Comparison of ENCODE assay signal across 30 cellular contexts in the genomic region with DNA sequence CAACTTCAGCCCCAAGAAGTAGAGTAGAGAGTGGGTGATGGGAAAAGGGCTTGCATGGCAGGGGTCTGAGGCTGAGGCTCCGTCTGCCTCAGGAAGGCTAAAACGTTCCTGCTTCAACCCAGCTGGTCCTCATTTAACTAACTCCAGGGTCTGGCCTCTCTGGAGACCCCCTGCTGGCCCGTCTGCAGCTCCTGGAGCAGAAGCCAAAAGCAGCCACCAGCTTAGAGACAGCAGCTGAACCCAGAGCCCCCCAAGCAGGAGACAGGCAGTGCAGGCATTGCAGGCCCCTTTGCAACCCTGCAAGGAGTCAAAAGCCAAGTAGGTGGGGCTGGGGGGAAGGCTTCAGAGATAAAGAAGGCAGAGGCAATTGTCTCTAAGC. TPM values are rescaled to one million over a fixed set of nuclear protein-coding genes. Genes with fewer than 3 reads are reported as not detected.
DNase-seq lines count a peak whose midpoint lies in the region; ATAC-seq, FAIRE-seq and TF ChIP-seq lines count a peak whose summit lies in the region.
"Had no signal": no experiment of that assay in that cellular context is flagged by ENCODE, and none has a peak within 500 bp of the region (broad histone marks: within the 10 kb centered on the region; RNA-seq: fewer than 3 reads in every experiment).

No MANE protein-coding gene starts in this region.

- FAIRE-seq in small intestine (lab: Jason Lieb, UNC) = no peak
- FAIRE-seq: GM12891 had no signal

- no peak overlapping the region for H4K8ac ChIP-seq in IMR-90 (ENCODE audit: low read depth in 2 of 2, low read length in 2 of 2)

- no peaks in the 10 kb centered on the region for H4K20me1 ChIP-seq in IMR-90 (ENCODE audit: insufficient read depth, low read length)

- no peak overlapping the region for H3K23ac ChIP-seq in IMR-90 (ENCODE audit: low read depth, low read length)

- POLR2A ChIA-PET in IMR-90 (lab: Charles Lee; ENCODE audit: unreplicated experiment) = no interaction called here

- H3K27ac ChIP-seq in IMR-90 (ENCODE audit: insufficient read depth, low read length) = no peak overlapping the region
- peak overlapping the region; percentile 74 for H3K27ac ChIP-seq in brain microvascular endothelial cell
- no peak overlapping the region for H3K27ac ChIP-seq in small intestine (ENCODE audit: low read depth in 1 of 2, low read length in 1 of 2)
- H3K27ac ChIP-seq: neutrophil, Peyer's patch had no signal

- H3K4me3 ChIP-seq in IMR-90 (ENCODE audit: insufficient read depth, low read depth, low read length) (no peak overlapping the region), brain microvascular endothelial cell (ENCODE audit: low read depth, low read length) (no peak overlapping the region), small intestine (ENCODE audit: low read depth in 1 of 2, low read length in 2 of 2) (no peak overlapping the region)
- H3K4me3 ChIP-seq: Peyer's patch had no signal

- in situ Hi-C loops in IMR-90 (cut with MboI; ENCODE audit: low sequenced_read_pairs) = no loop called here
- in situ Hi-C loops in brain microvascular endothelial cell (cut with HindIII; ENCODE audit: low pct_ligation_motif_present, low sequenced_read_pairs) = no loop called here

- no peak overlapping the region for H4K91ac ChIP-seq in IMR-90 (ENCODE audit: insufficient read depth, low read depth, low read length)

- intact Hi-C loops in IMR-90 (cut with micrococcal nuclease) = no loop called here

- no peaks in the 10 kb centered on the region for H3K27me3 ChIP-seq in IMR-90 (ENCODE audit: control insufficient read depth, insufficient read depth, low read length)
- no peaks in the 10 kb centered on the region for H3K27me3 ChIP-seq in brain microvascular endothelial cell (replicated peaks)
- no peaks in the 10 kb centered on the region for H3K27me3 ChIP-seq in small intestine (ENCODE audit: control insufficient read depth in 2 of 2, insufficient read depth in 2 of 2, low read length in 2 of 2)
- H3K27me3 ChIP-seq: neutrophil, Peyer's patch had no signal

- no peak overlapping the region for H3K18ac ChIP-seq in IMR-90 (ENCODE audit: low read depth, low read length)

- H3K4me1 ChIP-seq in IMR-90 (ENCODE audit: control insufficient read depth, insufficient read depth, low read length) (peaks cover 26% of the 10 kb centered on the region), small intestine (ENCODE audit: control insufficient read depth in 2 of 2, insufficient read depth in 1 of 2, low read depth in 1 of 2, low read length in 1 of 2) (no peaks in the 10 kb centered on the region)
- H3K4me1 ChIP-seq: Peyer's patch had no signal

- ATAC-seq in IMR-90 (ENCODE audit: low read depth) = no peak
- ATAC-seq in HG03432 (IDR thresholded peaks at IDR 0.05; ENCODE audit: unreplicated experiment) = no peak
- ATAC-seq: activated CD8-positive, alpha-beta T cell treated with anti-CD3 and anti-CD28 coated beads for 36 hours; left cardiac atrium; sciatic nerve; stimulated activated effector memory CD8-positive, alpha-beta T cell treated with anti-CD3 and anti-CD28 coated beads, Interleukin-12 subunit alpha, Interleukin-12 subunit beta, amount 100 ng/mL, for 72 hours had no signal

- H3K56ac ChIP-seq in IMR-90 (ENCODE audit: extremely low read depth, insufficient read depth, low read length) = no peak overlapping the region

- dilution Hi-C loops in IMR-90 (cut with HindIII; ENCODE audit: low sequenced_read_pairs, unreplicated experiment) = no loop called here

- TF ChIP-seq POLR2A in IMR-90 (IDR thresholded peaks at IDR 0.05; ENCODE audit: low read depth, low read length) = no peak

- H3K4me1 Mint-ChIP-seq in nephron progenitor cell = peaks cover 47% of the 10 kb centered on the region

- H3K4me3 Mint-ChIP-seq in nephron progenitor cell = peak overlapping the region; percentile 27
- H3K4me3 Mint-ChIP-seq: activated CD8-positive, alpha-beta T cell treated with anti-CD3 and anti-CD28 coated beads for 36 hours; activated T-helper 1 cell treated with anti-CD3 and anti-CD28 coated beads, Interleukin-12 subunit alpha, Interleukin-12 subunit beta, Interleukin-2, Interleukin-4 antibody, amounts not matched to agents 30 ng/mL and 10 ng/mL and 1 ng/mL, durations not matched to agents 14 hours and 24 hours and 36 hours; CD8-positive, alpha-beta memory T cell; H9; stimulated activated effector memory CD8-positive, alpha-beta T cell treated with anti-CD3 and anti-CD28 coated beads, Interleukin-12 subunit alpha, Interleukin-12 subunit beta, amount 100 ng/mL, for 72 hours had no signal

- DNase-seq in ELF-1 (ENCODE audit: low read depth, low spot score) (peak; percentile 29), IMR-90 (no peak), brain microvascular endothelial cell (no peak), nephron progenitor cell (peak; percentile 25), small intestine (no peak), NCI-H2029 (lab: John Stamatoyannopoulos, UW) (no peak), NCI-H2029 treated with DMSO at 0.1 percent for 48 hours (lab: John Stamatoyannopoulos, UW) (no peak)
- DNase-seq: ACHN; activated CD8-positive, alpha-beta memory T cell treated with anti-CD3 and anti-CD28 coated beads, Interleukin-2, amount 50 U/mL, for 48 hours; activated CD8-positive, alpha-beta T cell treated with anti-CD3 and anti-CD28 coated beads for 36 hours; activated naive CD4-positive, alpha-beta T cell treated with Interleukin-2 at 50 U/mL for 16 hours; CD8-positive, alpha-beta memory T cell; cerebellar nuclear complex; DMS153; H9; hypothalamus; left cardiac atrium; NCI-H1436 treated with DMSO at 0.1 percent for 48 hours; NCI-H526; SHP77 treated with DMSO at 0.1 percent for 48 hours; stimulated activated CD4-positive, alpha-beta T cell treated with anti-CD3 and anti-CD28 coated beads, Interleukin-4, amount 100 ng/mL, for 4 hours; trophoblast cell had no signal

- no peak overlapping the region for H3K14ac ChIP-seq in IMR-90 (replicated peaks; ENCODE audit: low read depth, low read length)

- no peak overlapping the region for H2BK20ac ChIP-seq in IMR-90 (ENCODE audit: low read depth, low read length)

- no peaks in the 10 kb centered on the region for H3K9me3 Mint-ChIP-seq in nephron progenitor cell
- H3K9me3 Mint-ChIP-seq: activated CD8-positive, alpha-beta T cell treated with anti-CD3 and anti-CD28 coated beads for 36 hours; activated T-helper 1 cell treated with anti-CD3 and anti-CD28 coated beads, Interleukin-12 subunit alpha, Interleukin-12 subunit beta, Interleukin-2, Interleukin-4 antibody, amounts not matched to agents 30 ng/mL and 10 ng/mL and 1 ng/mL, durations not matched to agents 14 hours and 24 hours and 36 hours; CD8-positive, alpha-beta memory T cell; H9; stimulated activated effector memory CD8-positive, alpha-beta T cell treated with anti-CD3 and anti-CD28 coated beads, Interleukin-12 subunit alpha, Interleukin-12 subunit beta, amount 100 ng/mL, for 72 hours had no signal

- no peak overlapping the region for H2AFZ ChIP-seq in IMR-90 (replicated peaks; ENCODE audit: low read length, poor library complexity)

- H2AK9ac ChIP-seq in IMR-90 (replicated peaks; ENCODE audit: low read depth, low read length, poor library complexity) = no peak overlapping the region

- no TSS peak for BruUV-seq in IMR-90 (replicated peaks; lab: Mats Ljungman, UMichigan)

- H3K9me3 ChIP-seq in IMR-90 (ENCODE audit: control insufficient read depth, insufficient read depth, low read length) (no peaks in the 10 kb centered on the region), small intestine (ENCODE audit: control insufficient read depth, low read depth) (no peaks in the 10 kb centered on the region)
- H3K9me3 ChIP-seq: neutrophil, Peyer's patch had no signal

- peak overlapping the region; percentile 20; the same call in 1 of the 2 replicates for H2BK120ac ChIP-seq in IMR-90 (ENCODE audit: low read depth, low read length)

- H3K36me3 Mint-ChIP-seq in nephron progenitor cell (ENCODE audit: low read depth) = no peaks in the 10 kb centered on the region
- H3K36me3 Mint-ChIP-seq: CD8-positive, alpha-beta memory T cell; stimulated activated effector memory CD8-positive, alpha-beta T cell treated with anti-CD3 and anti-CD28 coated beads, Interleukin-12 subunit alpha, Interleukin-12 subunit beta, amount 100 ng/mL, for 72 hours had no signal

- 0 out of 2 replicates have a peak overlapping the region, but pooled peaks have one; percentile 20 for H3K4ac ChIP-seq in IMR-90 (ENCODE audit: low read depth, low read length)

- TF ChIP-seq RAD21 in IMR-90 (IDR thresholded peaks at IDR 0.05; ENCODE audit: low read length) = no peak

- no peak overlapping the region for H2BK15ac ChIP-seq in IMR-90 (ENCODE audit: low read depth, low read length)

- no peak overlapping the region for H2AK5ac ChIP-seq in IMR-90 (ENCODE audit: low read depth, low read length)

- H3K9me1 ChIP-seq in IMR-90 (ENCODE audit: insufficient read depth, low read length) = peaks cover 3% of the 10 kb centered on the region; the same call in 1 of the 2 replicates

- H3K9ac ChIP-seq in IMR-90 (ENCODE audit: low read depth, low read length) = no peak overlapping the region

- WGBS in IMR-90 (ENCODE audit: extremely low coverage in 2 of 2, insufficient read length in 1 of 2), 2 experiments = no CpG with 5 or more reads among the region's 3 CpGs
- 61 to 78% (median 67%) methylated on average over 3 of the region's 3 CpGs for WGBS in small intestine, 3 donors

- no peaks in the 10 kb centered on the region for H3K79me1 ChIP-seq in IMR-90 (ENCODE audit: low read depth in 1 of 2, low read length in 2 of 2)

- H2BK5ac ChIP-seq in IMR-90 (ENCODE audit: low read depth, low read length, poor library complexity, severe bottlenecking) = no peak overlapping the region

- H4K5ac ChIP-seq in IMR-90 (ENCODE audit: low read depth, low read length) = no peak overlapping the region

- peak overlapping the region; percentile 94 for H3K27ac Mint-ChIP-seq in nephron progenitor cell
- H3K27ac Mint-ChIP-seq: activated CD8-positive, alpha-beta T cell treated with anti-CD3 and anti-CD28 coated beads for 36 hours; activated T-helper 1 cell treated with anti-CD3 and anti-CD28 coated beads, Interleukin-12 subunit alpha, Interleukin-12 subunit beta, Interleukin-2, Interleukin-4 antibody, amounts not matched to agents 30 ng/mL and 10 ng/mL and 1 ng/mL, durations not matched to agents 14 hours and 24 hours and 36 hours; progenitor cell of endocrine pancreas; stimulated activated effector memory CD8-positive, alpha-beta T cell treated with anti-CD3 and anti-CD28 coated beads, Interleukin-12 subunit alpha, Interleukin-12 subunit beta, amount 100 ng/mL, for 72 hours had no signal

- no peak overlapping the region for H3K4me2 ChIP-seq in IMR-90 (ENCODE audit: low read depth, low read length)

- H3K36me3 ChIP-seq in IMR-90 (ENCODE audit: control insufficient read depth, insufficient read depth, low read length) = no peaks in the 10 kb centered on the region
- no peaks in the 10 kb centered on the region for H3K36me3 ChIP-seq in brain microvascular endothelial cell (replicated peaks)
- no peaks in the 10 kb centered on the region for H3K36me3 ChIP-seq in small intestine (ENCODE audit: control insufficient read depth in 2 of 2, insufficient read depth in 2 of 2, low read length in 2 of 2)
- H3K36me3 ChIP-seq: neutrophil, Peyer's patch had no signal

- TF ChIP-seq CTCF in IMR-90 (conservative IDR thresholded peaks at IDR 0.05; ENCODE audit: low read depth, low read length) (no peak), brain microvascular endothelial cell (IDR thresholded peaks at IDR 0.05; ENCODE audit: low read depth, low read length, missing control alignments) (no peak), nephron progenitor cell (IDR thresholded peaks at IDR 0.05) (no peak)

- CTCF ChIA-PET in IMR-90 (lab: Yijun Ruan, JAX) = no interaction called here

- H3K27me3 Mint-ChIP-seq in nephron progenitor cell (ENCODE audit: low read depth, poor library complexity) = peaks cover 10% of the 10 kb centered on the region
- H3K27me3 Mint-ChIP-seq: activated CD8-positive, alpha-beta T cell treated with anti-CD3 and anti-CD28 coated beads for 36 hours had no signal

RNA-seq across cellular contexts. Expression of a gene that starts 25.1 kb away (rescaled TPM):
- total RNA-seq in IMR-90 (2012; rRNA removed) = 23.8 and 26.7 TPM in 2 replicates
- 79.3 and 81.8 TPM in 2 replicates for polyA plus RNA-seq in IMR-90 (2012; rRNA removed)
- 49.1 and 65.1 TPM in 2 replicates for polyA plus RNA-seq in IMR-90 (2012; cell fraction: cytosol; rRNA removed)
- polyA plus RNA-seq in IMR-90 (2012; cell fraction: nucleus; rRNA removed; ENCODE audit: low replicate concordance) = 57.1 and 111 TPM in 2 replicates
- 1 to 10 TPM in 1 of 3 donors, under 1 TPM in 2; 0.22 to 1.8 (median 0.54) TPM for polyA plus RNA-seq in small intestine

Comparison
In these comparisons a context has a peak if more than half of its experiments do, and no peak if none do; other contexts are left out.
1. DNase-seq: peak in ELF-1 (single experiment) and nephron progenitor cell (single experiment); none in IMR-90 (single experiment), brain microvascular endothelial cell (single experiment), small intestine (single experiment), NCI-H2029 (single experiment) and NCI-H2029 treated with DMSO at 0.1 percent for 48 hours (single experiment).
2. RNA of a gene that starts 25.1 kb away (polyA plus RNA-seq): 49.1 to 111 TPM in IMR-90; 0.22 to 1.8 TPM in small intestine; every median in the first group is over 10 times any median in the second.